In genomic region chr13:58935689-58936088, GRCh38 we compare ENCODE assay signal across 8 cellular contexts.
"Had no signal": no experiment of that assay in that cellular context is flagged by ENCODE, and none has a peak within 500 bp of the region (broad histone marks: within the 10 kb centered on the region; RNA-seq: fewer than 3 reads in every experiment).

No MANE protein-coding gene starts in this region.

- H2AFZ ChIP-seq: GM23248 had no signal

- DNase-seq: GM23248, GOT3, H9, HCEC 1CT, IMR-90 had no signal

- H3K27ac ChIP-seq: GM23248 had no signal

- H3K9ac ChIP-seq: GM23248 had no signal

- ATAC-seq: K562 had no signal

- H3K4me3 ChIP-seq: GM23248, K562 had no signal

- FAIRE-seq: H54, HTR-8/SVneo, K562 had no signal
